Comparison of ENCODE assay signal across 23 cellular contexts in the genomic region with DNA sequence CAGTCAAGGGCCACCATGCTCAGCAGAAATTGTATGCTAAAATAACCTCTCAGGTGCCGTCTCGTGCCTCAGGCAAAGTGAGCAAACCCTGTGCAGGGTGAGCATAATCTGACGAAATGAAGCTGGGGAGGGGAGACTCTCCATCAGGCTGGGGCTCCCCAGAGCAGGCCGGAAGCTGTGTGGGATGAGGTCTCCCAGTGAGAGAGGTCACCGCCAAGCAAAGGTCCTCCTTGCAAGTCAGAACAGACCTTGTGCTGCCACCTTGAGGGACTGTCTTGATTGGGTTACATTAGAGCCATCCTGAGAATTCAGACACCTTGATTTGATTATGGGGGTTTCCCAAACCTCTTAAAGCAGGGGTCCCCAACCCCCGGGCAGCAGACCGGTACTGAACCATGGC.
"Had no signal": no experiment of that assay in that cellular context is flagged by ENCODE, and none has a peak within 500 bp of the region (broad histone marks: within the 10 kb centered on the region; RNA-seq: fewer than 3 reads in every experiment).

No MANE protein-coding gene starts in this region.

- H2AFZ ChIP-seq: neural progenitor cell had no signal

- H3K4me1 Mint-ChIP-seq: endodermal cell, mesothelial cell of epicardium, neural progenitor cell had no signal

- H3K4me1 ChIP-seq: foreskin keratinocyte, lower lobe of right lung, neural progenitor cell, thyroid gland had no signal

- H3K4me3 Mint-ChIP-seq: endodermal cell; memory B cell; mesothelial cell of epicardium; natural killer cell treated with Interleukin-12 subunit alpha and Interleukin-12 subunit beta and Interleukin-15 and Interleukin-18, amount 100 ng/mL, for 72 hours; neural progenitor cell; stimulated activated effector memory CD8-positive, alpha-beta T cell treated with anti-CD3 and anti-CD28 coated beads, Interleukin-12 subunit alpha, Interleukin-12 subunit beta, amount 100 ng/mL, for 72 hours; type B pancreatic cell had no signal

- DNase-seq: effector CD4-positive, alpha-beta T cell; endodermal cell; erythroblast; foreskin keratinocyte; kidney; left cardiac atrium; left ventricle myocardium inferior; lower lobe of right lung; nucleus accumbens; ovary; right cardiac atrium; stimulated activated CD4-positive, alpha-beta T cell treated with anti-CD3 and anti-CD28 coated beads, Interleukin-4, amount 100 ng/mL, for 1 hour; stimulated activated CD8-positive, alpha-beta memory T cell treated with anti-CD3 and anti-CD28 coated beads, Interleukin-4, amount 100 ng/mL, for 48 hours; stimulated activated naive CD8-positive, alpha-beta T cell treated with anti-CD3 and anti-CD28 coated beads, Interleukin-15, Interleukin-2, amounts not matched to agents 100 U/mL and 50 U/mL, for 24 hours; thyroid gland had no signal

- H3K36me3 Mint-ChIP-seq: memory B cell; mesothelial cell of epicardium; natural killer cell treated with Interleukin-12 subunit alpha and Interleukin-12 subunit beta and Interleukin-15 and Interleukin-18, amount 100 ng/mL, for 72 hours; neural progenitor cell; stimulated activated effector memory CD8-positive, alpha-beta T cell treated with anti-CD3 and anti-CD28 coated beads, Interleukin-12 subunit alpha, Interleukin-12 subunit beta, amount 100 ng/mL, for 72 hours; type B pancreatic cell had no signal

- H3K27me3 ChIP-seq: neural progenitor cell, ovary, suprapubic skin, thyroid gland had no signal

- ATAC-seq: foreskin keratinocyte; left cardiac atrium; lower lobe of right lung; natural killer cell treated with Interleukin-12 subunit alpha and Interleukin-12 subunit beta and Interleukin-15 and Interleukin-18, amount 100 ng/mL, for 72 hours; right cardiac atrium; stimulated activated effector memory CD8-positive, alpha-beta T cell treated with anti-CD3 and anti-CD28 coated beads, Interleukin-12 subunit alpha, Interleukin-12 subunit beta, amount 100 ng/mL, for 72 hours; stimulated activated naive CD8-positive, alpha-beta T cell treated with anti-CD3 and anti-CD28 coated beads, Interleukin-15, Interleukin-2, amounts not matched to agents 100 U/mL and 50 U/mL, for 24 hours had no signal

- H3K4me3 ChIP-seq: left ventricle myocardium inferior, lower lobe of right lung, neural progenitor cell, ovary, suprapubic skin, thyroid gland had no signal

- H3K9ac ChIP-seq: neural progenitor cell had no signal

- H3K27ac ChIP-seq: foreskin keratinocyte, left ventricle myocardium inferior, lower lobe of right lung, neural progenitor cell, ovary, suprapubic skin, thyroid gland had no signal

- H3K27ac Mint-ChIP-seq: endodermal cell; memory B cell; mesothelial cell of epicardium; natural killer cell treated with Interleukin-12 subunit alpha and Interleukin-12 subunit beta and Interleukin-15 and Interleukin-18, amount 100 ng/mL, for 72 hours; neural progenitor cell; progenitor cell of endocrine pancreas; stimulated activated effector memory CD8-positive, alpha-beta T cell treated with anti-CD3 and anti-CD28 coated beads, Interleukin-12 subunit alpha, Interleukin-12 subunit beta, amount 100 ng/mL, for 72 hours; type B pancreatic cell had no signal

- H3K9me3 ChIP-seq: left ventricle myocardium inferior, lower lobe of right lung, ovary, suprapubic skin, thyroid gland had no signal

- H3K9me3 Mint-ChIP-seq: memory B cell; mesothelial cell of epicardium; natural killer cell treated with Interleukin-12 subunit alpha and Interleukin-12 subunit beta and Interleukin-15 and Interleukin-18, amount 100 ng/mL, for 72 hours; stimulated activated effector memory CD8-positive, alpha-beta T cell treated with anti-CD3 and anti-CD28 coated beads, Interleukin-12 subunit alpha, Interleukin-12 subunit beta, amount 100 ng/mL, for 72 hours; type B pancreatic cell had no signal

- H3K4me2 ChIP-seq: neural progenitor cell had no signal

- H3K36me3 ChIP-seq: left ventricle myocardium inferior, lower lobe of right lung, neural progenitor cell, ovary, suprapubic skin, thyroid gland had no signal
